In the genomic region with DNA sequence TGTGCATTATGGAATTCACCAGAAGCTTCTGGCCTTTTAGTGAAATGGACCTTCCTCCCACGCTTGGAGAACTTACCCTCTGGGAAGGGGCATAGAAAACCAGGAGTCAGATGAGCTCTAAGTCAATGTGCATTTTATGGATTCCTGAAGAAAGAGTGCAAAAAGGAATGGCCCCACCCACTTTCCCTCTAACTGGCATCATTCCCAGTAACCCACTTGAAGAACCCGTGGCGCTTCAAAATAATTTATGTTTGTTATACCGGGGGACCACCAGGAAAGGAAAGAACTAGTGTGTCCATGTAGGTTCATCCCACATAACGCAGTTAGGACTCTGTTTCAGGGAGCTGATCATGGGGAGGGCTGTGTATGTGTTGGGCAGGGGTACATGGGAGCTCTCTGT, we compare ENCODE assay signal across 27 cellular contexts.
"Had no signal": no experiment of that assay in that cellular context is flagged by ENCODE, and none has a peak within 500 bp of the region (broad histone marks: within the 10 kb centered on the region; RNA-seq: fewer than 3 reads in every experiment).

No MANE protein-coding gene starts in this region.

- H3K27ac Mint-ChIP-seq: naive thymus-derived CD8-positive, alpha-beta T cell; natural killer cell treated with Interleukin-12 subunit alpha and Interleukin-12 subunit beta and Interleukin-15 and Interleukin-18, amount 100 ng/mL, for 72 hours; nephron progenitor cell; stimulated activated effector memory CD8-positive, alpha-beta T cell treated with anti-CD3 and anti-CD28 coated beads, Interleukin-12 subunit alpha, Interleukin-12 subunit beta, amount 100 ng/mL, for 72 hours; stimulated activated naive B cell treated with anti-CD40 and anti-IgM and Interleukin-4, amounts not matched to agents 10 μg/mL and 1 μg/mL and 100 μg/mL, for 72 hours; stimulated activated naive CD8-positive, alpha-beta T cell treated with anti-CD3 and anti-CD28 coated beads, Interleukin-15, Interleukin-2, amounts not matched to agents 100 ng/mL and 50 ng/mL, for 24 hours; type B pancreatic cell had no signal

- H3K36me3 Mint-ChIP-seq: naive thymus-derived CD8-positive, alpha-beta T cell; natural killer cell treated with Interleukin-12 subunit alpha and Interleukin-12 subunit beta and Interleukin-15 and Interleukin-18, amount 100 ng/mL, for 72 hours; stimulated activated effector memory CD8-positive, alpha-beta T cell treated with anti-CD3 and anti-CD28 coated beads, Interleukin-12 subunit alpha, Interleukin-12 subunit beta, amount 100 ng/mL, for 72 hours; stimulated activated naive B cell treated with anti-CD40 and anti-IgM and Interleukin-4, amounts not matched to agents 10 μg/mL and 1 μg/mL and 100 μg/mL, for 72 hours; type B pancreatic cell had no signal

- ATAC-seq: naive thymus-derived CD8-positive, alpha-beta T cell; natural killer cell treated with Interleukin-12 subunit alpha and Interleukin-12 subunit beta and Interleukin-15 and Interleukin-18, amount 100 ng/mL, for 72 hours; pancreas; psoas muscle; right cardiac atrium; right lobe of liver; stimulated activated effector memory CD8-positive, alpha-beta T cell treated with anti-CD3 and anti-CD28 coated beads, Interleukin-12 subunit alpha, Interleukin-12 subunit beta, amount 100 ng/mL, for 72 hours; stimulated activated naive B cell treated with anti-CD40 and anti-IgM and Interleukin-4, amounts not matched to agents 10 μg/mL and 1 μg/mL and 100 μg/mL, for 72 hours had no signal

- H3K4me3 ChIP-seq: pancreas, psoas muscle, right lobe of liver, sigmoid colon, stomach, thoracic aorta, thyroid gland, tibial nerve, upper lobe of right lung, uterus had no signal

- H3K27me3 Mint-ChIP-seq: type B pancreatic cell had no signal

- H3K9me3 ChIP-seq: neutrophil, pancreas, psoas muscle, right lobe of liver, sigmoid colon, stomach, thoracic aorta, thyroid gland, tibial nerve, upper lobe of right lung, uterus had no signal

- H3K4me1 ChIP-seq: pancreas, psoas muscle, right lobe of liver, sigmoid colon, stomach, thyroid gland, tibial nerve, upper lobe of right lung, uterus had no signal

- DNase-seq: naive thymus-derived CD8-positive, alpha-beta T cell; nephron progenitor cell; nucleus accumbens; pancreas; psoas muscle; right cardiac atrium; right lobe of liver; sigmoid colon; small intestine; stimulated activated CD4-positive, alpha-beta T cell treated with anti-CD3 and anti-CD28 coated beads, Interleukin-15, amount 100 ng/mL, for 24 hours; stimulated activated CD4-positive, alpha-beta T cell treated with anti-CD3 and anti-CD28 coated beads, Interleukin-2, amount 100 ng/mL, for 24 hours; stimulated activated CD4-positive, alpha-beta T cell treated with anti-CD3 and anti-CD28 coated beads, Interleukin-2, amount 100 ng/mL, for 48 hours; stimulated activated CD4-positive, alpha-beta T cell treated with anti-CD3 and anti-CD28 coated beads, Interleukin-4, amount 100 ng/mL, for 24 hours; stimulated activated naive B cell treated with anti-CD40 and anti-IgM and Interleukin-4, amounts not matched to agents 10 μg/mL and 1 μg/mL and 100 μg/mL, for 72 hours; stimulated activated naive CD4-positive, alpha-beta T cell treated with Interleukin-2 at 50 U/mL for 16 hours; stomach; thyroid gland; upper lobe of right lung; uterus had no signal

- H3K9me3 Mint-ChIP-seq: naive thymus-derived CD8-positive, alpha-beta T cell; natural killer cell treated with Interleukin-12 subunit alpha and Interleukin-12 subunit beta and Interleukin-15 and Interleukin-18, amount 100 ng/mL, for 72 hours; stimulated activated effector memory CD8-positive, alpha-beta T cell treated with anti-CD3 and anti-CD28 coated beads, Interleukin-12 subunit alpha, Interleukin-12 subunit beta, amount 100 ng/mL, for 72 hours; stimulated activated naive B cell treated with anti-CD40 and anti-IgM and Interleukin-4, amounts not matched to agents 10 μg/mL and 1 μg/mL and 100 μg/mL, for 72 hours; stimulated activated naive CD8-positive, alpha-beta T cell treated with anti-CD3 and anti-CD28 coated beads, Interleukin-15, Interleukin-2, amounts not matched to agents 100 ng/mL and 50 ng/mL, for 24 hours had no signal

- H3K36me3 ChIP-seq: neutrophil, pancreas, right lobe of liver, sigmoid colon, stomach, thoracic aorta, thyroid gland, tibial nerve, upper lobe of right lung, uterus had no signal

- H3K27ac ChIP-seq: neutrophil, pancreas, psoas muscle, right lobe of liver, sigmoid colon, stomach, thoracic aorta, tibial nerve, upper lobe of right lung, uterus had no signal

- H3K4me1 Mint-ChIP-seq: nephron progenitor cell; neural crest cell; stimulated activated effector memory CD8-positive, alpha-beta T cell treated with anti-CD3 and anti-CD28 coated beads, Interleukin-12 subunit alpha, Interleukin-12 subunit beta, amount 100 ng/mL, for 72 hours had no signal

- H3K4me3 Mint-ChIP-seq: naive thymus-derived CD8-positive, alpha-beta T cell; natural killer cell treated with Interleukin-12 subunit alpha and Interleukin-12 subunit beta and Interleukin-15 and Interleukin-18, amount 100 ng/mL, for 72 hours; nephron progenitor cell; neural crest cell; stimulated activated effector memory CD8-positive, alpha-beta T cell treated with anti-CD3 and anti-CD28 coated beads, Interleukin-12 subunit alpha, Interleukin-12 subunit beta, amount 100 ng/mL, for 72 hours; stimulated activated naive B cell treated with anti-CD40 and anti-IgM and Interleukin-4, amounts not matched to agents 10 μg/mL and 1 μg/mL and 100 μg/mL, for 72 hours; stimulated activated naive CD8-positive, alpha-beta T cell treated with anti-CD3 and anti-CD28 coated beads, Interleukin-15, Interleukin-2, amounts not matched to agents 100 ng/mL and 50 ng/mL, for 24 hours; type B pancreatic cell had no signal

- H3K27me3 ChIP-seq: neutrophil, pancreas, right lobe of liver, sigmoid colon, thyroid gland, tibial nerve, uterus had no signal
